In the genomic region with DNA sequence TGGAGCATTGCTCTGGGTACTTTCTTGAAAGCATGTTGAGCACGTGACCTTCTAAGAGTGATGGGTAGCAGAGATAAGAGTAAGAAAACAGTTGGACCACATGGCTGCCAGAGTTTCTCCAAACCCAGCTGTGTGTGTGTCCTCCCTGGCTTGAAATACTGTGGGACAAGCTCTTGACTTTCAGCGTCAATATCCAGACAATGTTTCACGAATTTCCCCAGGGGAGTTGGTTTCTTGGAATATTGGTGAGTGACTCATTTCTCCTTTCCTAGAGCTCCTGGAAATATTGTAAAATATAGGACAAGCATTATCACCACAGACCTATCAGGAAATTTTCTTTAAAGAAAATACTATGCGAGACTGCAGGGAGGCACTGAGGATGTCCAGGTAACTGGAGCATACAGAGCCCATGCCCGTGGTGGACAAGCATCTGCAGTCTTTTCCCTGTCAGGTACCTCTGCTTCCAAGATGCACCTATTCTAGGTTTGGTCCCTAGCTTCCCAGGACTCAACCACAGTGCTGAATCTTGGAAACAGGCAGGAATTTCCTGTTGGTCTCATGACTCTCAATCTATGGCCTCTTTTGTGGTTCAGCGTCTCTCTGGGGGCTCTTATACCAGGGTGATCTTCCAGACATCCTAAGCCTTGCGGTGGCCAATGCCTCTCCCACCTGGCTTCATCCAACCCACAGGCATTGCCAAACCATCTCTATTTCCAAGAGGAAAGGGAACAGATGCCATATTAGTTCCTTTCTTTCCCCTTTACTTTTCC, we compare ENCODE assay signal across 21 cellular contexts.
A peak's percentile ranks its signal among the peaks of the same experiment; 100 is the strongest.
DNase-seq lines count a peak whose midpoint lies in the region; TF ChIP-seq lines count a peak whose summit lies in the region.
"Had no signal": no experiment of that assay in that cellular context is flagged by ENCODE, and none has a peak within 500 bp of the region (broad histone marks: within the 10 kb centered on the region; RNA-seq: fewer than 3 reads in every experiment).

No MANE protein-coding gene starts in this region.

- H3K4me3 ChIP-seq in GM23248: no peak overlapping the region
- H3K4me3 ChIP-seq in fibroblast of the aortic adventitia (ENCODE audit: low read depth, low read length): no peak overlapping the region
- H3K4me3 ChIP-seq in tibial nerve: no peak overlapping the region
- no peak overlapping the region for H3K4me3 ChIP-seq in esophagus squamous epithelium
- H3K4me3 ChIP-seq: spleen had no signal

- no peak overlapping the region for H3K9ac ChIP-seq in GM23248

- H3K9me3 ChIP-seq in GM23248 (ENCODE audit: low read depth): no peaks in the 10 kb centered on the region
- peaks cover 0 to 14% (median 0%) of the 10 kb centered on the region in 4 donors for H3K9me3 ChIP-seq in tibial nerve
- H3K9me3 ChIP-seq in esophagus squamous epithelium: peaks cover 0 to under 1% (median under 1%) of the 10 kb centered on the region in 3 donors

- no peak for TF ChIP-seq CTCF in fibroblast of the aortic adventitia (IDR thresholded peaks at IDR 0.05; ENCODE audit: insufficient read depth, low read length)
- no peak for TF ChIP-seq CTCF in tibial nerve (IDR thresholded peaks at IDR 0.05)
- no peak for TF ChIP-seq CTCF in esophagus squamous epithelium (IDR thresholded peaks at IDR 0.05)

- H3K27me3 ChIP-seq in GM23248 (replicated peaks; ENCODE audit: insufficient read depth) (no peaks in the 10 kb centered on the region), tibial nerve (no peaks in the 10 kb centered on the region), esophagus squamous epithelium (peaks cover 0 to 24% (median 0%) of the 10 kb centered on the region in 4 donors)

- H3K27ac ChIP-seq in GM23248 (peak overlapping the region; percentile 55), tibial nerve (no peak overlapping the region), esophagus squamous epithelium (no peak overlapping the region)
- H3K27ac ChIP-seq: spleen had no signal

- intact Hi-C loops in posterior vena cava (cut with DNase I) (no loop called here), esophagus squamous epithelium (cut with DNase I) (no loop called here)

- H3K36me3 ChIP-seq in GM23248 (ENCODE audit: low read depth): no peaks in the 10 kb centered on the region
- no peaks in the 10 kb centered on the region for H3K36me3 ChIP-seq in tibial nerve
- H3K36me3 ChIP-seq in esophagus squamous epithelium: no peaks in the 10 kb centered on the region
- H3K36me3 ChIP-seq: spleen had no signal

- TF ChIP-seq POLR2A in tibial nerve (IDR thresholded peaks at IDR 0.05) (no peak), esophagus squamous epithelium (IDR thresholded peaks at IDR 0.05) (no peak)

- H3K4me1 ChIP-seq in GM23248 (ENCODE audit: insufficient read depth) (peaks cover 38% of the 10 kb centered on the region), tibial nerve (no peaks in the 10 kb centered on the region), esophagus squamous epithelium (no peaks in the 10 kb centered on the region)
- H3K4me1 ChIP-seq: spleen had no signal

- TF ChIP-seq EP300 in tibial nerve (IDR thresholded peaks at IDR 0.05): no peak

- no peak overlapping the region for H2AFZ ChIP-seq in GM23248

- H4K20me1 ChIP-seq in GM23248 (ENCODE audit: insufficient read depth): no peaks in the 10 kb centered on the region

- peak overlapping the region; percentile 41 for H3K4me2 ChIP-seq in GM23248 (ENCODE audit: unreplicated experiment)

- WGBS in GM23248 (ENCODE audit: low coverage in 1 of 2, low lambda C conversion rate in 2 of 2, missing lambda C conversion rate in 2 of 2), 2 experiments: 89 to 92% methylated on average over 7 of the region's 7 CpGs
- 85 to 87% methylated on average over 7 of the region's 7 CpGs for WGBS in tibial nerve, 2 donors
- WGBS in esophagus squamous epithelium, 2 donors: 67 to 71% methylated on average over 7 of the region's 7 CpGs

- peaks cover 19% of the 10 kb centered on the region for H3F3A ChIP-seq in GM23248 (ENCODE audit: insufficient read depth)

- DNase-seq in GM23248 (peak; percentile 32), astrocyte of the hippocampus (ENCODE audit: low read depth, low spot score) (peak; percentile 32), fibroblast of the aortic adventitia (ENCODE audit: low read depth) (peak; percentile 73), stromal cell of bone marrow (ENCODE audit: low read depth) (peak; percentile 61), tibial nerve (ENCODE audit: low spot score in 2 of 2) (no peak), SHP77 (lab: John Stamatoyannopoulos, UW) (no peak), posterior vena cava (ENCODE audit: low spot score) (no peak), esophagus squamous epithelium (lab: John Stamatoyannopoulos, UW) (no peak)
- DNase-seq: activated B cell treated with CpG ODN at 0.5 μM for 24 hours; activated CD8-positive, alpha-beta T cell treated with anti-CD3 and anti-CD28 coated beads for 36 hours; activated naive CD4-positive, alpha-beta T cell treated with Interleukin-2 at 50 U/mL for 16 hours; activated T-cell treated with anti-CD3 and anti-CD28 coated beads, Interleukin-2, amount 50 U/mL, for 1 hour; amygdala; erythroblast; glutamatergic neuron; GOT3; left ventricle myocardium superior; NCI-H1092 treated with DMSO at 0.1 percent for 48 hours; NCI-H2029 treated with DMSO at 0.1 percent for 48 hours; spleen; stimulated activated CD4-positive, alpha-beta T cell treated with anti-CD3 and anti-CD28 coated beads, Interleukin-4, amount 100 ng/mL, for 4 hours had no signal

- H3K79me2 ChIP-seq in GM23248 (ENCODE audit: insufficient read depth): no peaks in the 10 kb centered on the region

- H3K9me2 ChIP-seq in GM23248 (ENCODE audit: insufficient read depth): no peaks in the 10 kb centered on the region

- in situ Hi-C loops in GM23248 (cut with MboI): no loop called here

Comparison
In these comparisons a context has a peak if more than half of its experiments do, and no peak if none do; other contexts are left out.
1. DNase-seq: peak in GM23248 (single experiment), astrocyte of the hippocampus (single experiment), fibroblast of the aortic adventitia (single experiment) and stromal cell of bone marrow (single experiment); none in tibial nerve (0 of 2), SHP77 (0 of 2), posterior vena cava (single experiment) and esophagus squamous epithelium (single experiment).